Comparison of ENCODE assay signal across 16 cellular contexts in the genomic region with DNA sequence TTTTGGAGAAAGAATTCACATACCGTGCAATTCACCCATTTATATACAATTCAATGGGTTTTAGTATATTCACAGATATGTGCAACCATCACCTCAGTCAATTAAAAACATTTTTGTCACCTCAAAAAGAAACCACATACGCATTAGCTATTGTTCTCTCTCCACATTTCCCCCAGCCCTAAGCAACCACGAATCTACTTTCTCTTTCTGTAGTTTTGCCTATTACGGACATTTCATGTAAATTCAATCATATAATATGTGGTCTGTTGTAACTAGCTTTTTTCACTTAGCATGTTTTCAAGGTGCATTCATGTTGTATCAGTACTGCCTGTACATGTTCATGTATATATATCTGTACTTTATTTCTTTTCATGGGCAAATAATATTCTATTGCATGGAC.
DNase-seq lines count a peak whose midpoint lies in the region; ATAC-seq and TF ChIP-seq lines count a peak whose summit lies in the region.
"Had no signal": no experiment of that assay in that cellular context is flagged by ENCODE, and none has a peak within 500 bp of the region (broad histone marks: within the 10 kb centered on the region; RNA-seq: fewer than 3 reads in every experiment).

No MANE protein-coding gene starts in this region.

- no peaks in the 10 kb centered on the region for H3K27me3 Mint-ChIP-seq in activated naive CD4-positive, alpha-beta T cell treated with anti-CD3 and anti-CD28 coated beads, Interleukin-2, amount 10 ng/mL, durations not matched to agents 7 days and 5 days
- no peaks in the 10 kb centered on the region for H3K27me3 Mint-ChIP-seq in stimulated activated naive CD8-positive, alpha-beta T cell treated with anti-CD3 and anti-CD28 coated beads, Interleukin-15, Interleukin-2, amounts not matched to agents 100 ng/mL and 50 ng/mL, for 24 hours

- H3K4me3 ChIP-seq in NB4 (ENCODE audit: low read depth, low read length) = no peak overlapping the region
- H3K4me3 ChIP-seq: heart left ventricle, right atrium auricular region, suprapubic skin had no signal

- DNase-seq in activated naive CD4-positive, alpha-beta T cell treated with anti-CD3 and anti-CD28 coated beads, Interleukin-2, amount 10 ng/mL, durations not matched to agents 7 days and 5 days = peak; percentile 32
- no peak for DNase-seq in activated naive CD4-positive, alpha-beta T cell (lab: John Stamatoyannopoulos, UW)
- DNase-seq in NB4 (ENCODE audit: low read depth) = peak; percentile 33
- peak; percentile 15 for DNase-seq in astrocyte of the hippocampus (ENCODE audit: low read depth, low spot score)
- no peak for DNase-seq in EL
- DNase-seq: activated CD4-positive, CD25-positive, alpha-beta regulatory T cell; heart left ventricle; NCI-H1930; NCI-H524 had no signal

- H3K4me3 Mint-ChIP-seq in activated naive CD4-positive, alpha-beta T cell treated with anti-CD3 and anti-CD28 coated beads, Interleukin-2, amount 10 ng/mL, durations not matched to agents 7 days and 5 days = peak overlapping the region; percentile 11
- peak overlapping the region; percentile 71 for H3K4me3 Mint-ChIP-seq in stimulated activated naive CD8-positive, alpha-beta T cell treated with anti-CD3 and anti-CD28 coated beads, Interleukin-15, Interleukin-2, amounts not matched to agents 100 ng/mL and 50 ng/mL, for 24 hours

- no peak for TF ChIP-seq POLR2A in NB4 (IDR thresholded peaks at IDR 0.05; ENCODE audit: extremely low read depth, insufficient read length)

- no peak for TF ChIP-seq CTCF in NB4 (IDR thresholded peaks at IDR 0.05; ENCODE audit: low read depth, low read length)

- H3K27ac Mint-ChIP-seq in activated naive CD4-positive, alpha-beta T cell treated with anti-CD3 and anti-CD28 coated beads, Interleukin-2, amount 10 ng/mL, durations not matched to agents 7 days and 5 days = peak overlapping the region; percentile 60
- peak overlapping the region; percentile 54 for H3K27ac Mint-ChIP-seq in stimulated activated naive CD8-positive, alpha-beta T cell treated with anti-CD3 and anti-CD28 coated beads, Interleukin-15, Interleukin-2, amounts not matched to agents 100 ng/mL and 50 ng/mL, for 24 hours

- peaks cover 17% of the 10 kb centered on the region for H3K9me3 Mint-ChIP-seq in activated naive CD4-positive, alpha-beta T cell treated with anti-CD3 and anti-CD28 coated beads, Interleukin-2, amount 10 ng/mL, durations not matched to agents 7 days and 5 days
- H3K9me3 Mint-ChIP-seq in stimulated activated naive CD8-positive, alpha-beta T cell treated with anti-CD3 and anti-CD28 coated beads, Interleukin-15, Interleukin-2, amounts not matched to agents 100 ng/mL and 50 ng/mL, for 24 hours = peaks cover 21% of the 10 kb centered on the region

- H3K4me1 Mint-ChIP-seq in activated naive CD4-positive, alpha-beta T cell treated with anti-CD3 and anti-CD28 coated beads, Interleukin-2, amount 10 ng/mL, durations not matched to agents 7 days and 5 days = peaks cover 64% of the 10 kb centered on the region
- peaks cover 66% of the 10 kb centered on the region for H3K4me1 Mint-ChIP-seq in stimulated activated naive CD8-positive, alpha-beta T cell treated with anti-CD3 and anti-CD28 coated beads, Interleukin-15, Interleukin-2, amounts not matched to agents 100 ng/mL and 50 ng/mL, for 24 hours (ENCODE audit: low read depth)

- ATAC-seq in HG03139 (IDR thresholded peaks at IDR 0.05; ENCODE audit: unreplicated experiment) = no peak
- ATAC-seq in HG03571 (IDR thresholded peaks at IDR 0.05; ENCODE audit: unreplicated experiment) = no peak
- ATAC-seq: heart left ventricle, HepG2, Right ventricle myocardium inferior had no signal

- CTCF ChIA-PET in activated naive CD4-positive, alpha-beta T cell treated with anti-CD3 and anti-CD28 coated beads, Interleukin-2, amount 10 ng/mL, durations not matched to agents 7 days and 5 days (lab: Charles Lee) = interaction anchor here (0.9 to 1.4 kb wide), 5 partner anchors 22 to 148 kb away, joined by 3 to 5 read pairs (median 4); partner anchors contain the start of gene STIM1

- peaks cover 34% of the 10 kb centered on the region for H3K36me3 Mint-ChIP-seq in activated naive CD4-positive, alpha-beta T cell treated with anti-CD3 and anti-CD28 coated beads, Interleukin-2, amount 10 ng/mL, durations not matched to agents 7 days and 5 days
- H3K36me3 Mint-ChIP-seq in stimulated activated naive CD8-positive, alpha-beta T cell treated with anti-CD3 and anti-CD28 coated beads, Interleukin-15, Interleukin-2, amounts not matched to agents 100 ng/mL and 50 ng/mL, for 24 hours (ENCODE audit: low read depth) = peaks cover 37% of the 10 kb centered on the region

Comparison
In these comparisons a context has a peak if more than half of its experiments do, and no peak if none do; other contexts are left out.
1. DNase-seq: peak in activated naive CD4-positive, alpha-beta T cell treated with anti-CD3 and anti-CD28 coated beads, Interleukin-2, amount 10 ng/mL, durations not matched to agents 7 days and 5 days (single experiment), NB4 (single experiment) and astrocyte of the hippocampus (single experiment); none in activated naive CD4-positive, alpha-beta T cell (0 of 4) and EL (single experiment).